In the genomic region with DNA sequence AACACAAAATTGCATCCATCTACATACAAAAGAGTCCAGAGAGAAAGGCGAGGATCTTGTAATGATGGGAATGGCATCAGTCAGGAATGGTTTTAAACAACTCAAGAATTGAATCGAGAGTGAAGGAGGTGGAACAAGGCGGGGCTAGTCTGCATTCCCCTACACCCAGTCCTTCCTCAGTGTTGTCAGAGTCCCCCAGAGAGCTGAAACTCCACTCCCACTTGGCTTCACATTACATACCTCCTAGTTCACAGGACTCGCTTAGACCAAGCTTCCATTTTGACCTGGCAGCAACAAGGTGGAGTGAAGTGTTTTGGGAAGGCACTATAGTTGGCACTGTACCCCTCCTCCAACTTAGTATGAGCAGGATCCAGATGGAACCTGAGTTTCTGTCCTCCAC, we compare ENCODE assay signal across 22 cellular contexts.
"Had no signal": no experiment of that assay in that cellular context is flagged by ENCODE, and none has a peak within 500 bp of the region (broad histone marks: within the 10 kb centered on the region; RNA-seq: fewer than 3 reads in every experiment).

No MANE protein-coding gene starts in this region.

- H3K27me3 Mint-ChIP-seq: naive thymus-derived CD8-positive, alpha-beta T cell; stimulated activated naive B cell treated with anti-CD40 and anti-IgM and Interleukin-4, amounts not matched to agents 10 μg/mL and 1 μg/mL and 100 μg/mL, for 72 hours; stimulated activated naive CD8-positive, alpha-beta T cell treated with anti-CD3 and anti-CD28 coated beads, Interleukin-15, amount 100 ng/mL, for 72 hours had no signal

- H3K4me1 ChIP-seq: colonic mucosa, heart left ventricle, right atrium auricular region, sigmoid colon, testis, tibial nerve had no signal

- FAIRE-seq: endothelial cell of umbilical vein had no signal

- H3K4me3 Mint-ChIP-seq: endodermal cell; naive thymus-derived CD8-positive, alpha-beta T cell; stimulated activated naive B cell treated with anti-CD40 and anti-IgM and Interleukin-4, amounts not matched to agents 10 μg/mL and 1 μg/mL and 100 μg/mL, for 72 hours; stimulated activated naive CD8-positive, alpha-beta T cell treated with anti-CD3 and anti-CD28 coated beads, Interleukin-15, amount 100 ng/mL, for 72 hours had no signal

- H3K36me3 ChIP-seq: colonic mucosa, heart left ventricle, right atrium auricular region, sigmoid colon, tibial nerve had no signal

- DNase-seq: colonic mucosa; dermis blood vessel endothelial cell; effector CD4-positive, alpha-beta T cell; endodermal cell; erythroblast; foreskin keratinocyte; heart left ventricle; hippocampal formation; left colon; mucosa of descending colon; naive thymus-derived CD8-positive, alpha-beta T cell; posterior cingulate gyrus; sigmoid colon; stimulated activated CD4-positive, alpha-beta T cell treated with anti-CD3 and anti-CD28 coated beads, Interleukin-2, amount 100 ng/mL, for 24 hours; stimulated activated CD4-positive, alpha-beta T cell treated with anti-CD3 and anti-CD28 coated beads, Interleukin-4, amount 100 ng/mL, for 4 hours; stimulated activated naive B cell treated with anti-CD40 and anti-IgM and Interleukin-4, amounts not matched to agents 10 μg/mL and 1 μg/mL and 100 μg/mL, for 72 hours; stimulated activated naive CD8-positive, alpha-beta T cell treated with anti-CD3 and anti-CD28 coated beads, Interleukin-15, amount 100 ng/mL, for 72 hours; testis had no signal

- H3K9me3 Mint-ChIP-seq: endodermal cell had no signal

- H3K27ac ChIP-seq: colonic mucosa, foreskin keratinocyte, heart left ventricle, right atrium auricular region, sigmoid colon, skin epidermis, testis, tibial nerve had no signal

- H3K4me3 ChIP-seq: colonic mucosa, heart left ventricle, mucosa of descending colon, right atrium auricular region, sigmoid colon, skin epidermis, testis, tibial nerve had no signal

- H3K36me3 Mint-ChIP-seq: naive thymus-derived CD8-positive, alpha-beta T cell; stimulated activated naive B cell treated with anti-CD40 and anti-IgM and Interleukin-4, amounts not matched to agents 10 μg/mL and 1 μg/mL and 100 μg/mL, for 72 hours had no signal

- H3K4me1 Mint-ChIP-seq: naive thymus-derived CD8-positive, alpha-beta T cell; stimulated activated naive B cell treated with anti-CD40 and anti-IgM and Interleukin-4, amounts not matched to agents 10 μg/mL and 1 μg/mL and 100 μg/mL, for 72 hours; stimulated activated naive CD8-positive, alpha-beta T cell treated with anti-CD3 and anti-CD28 coated beads, Interleukin-15, amount 100 ng/mL, for 72 hours had no signal

- H3K27ac Mint-ChIP-seq: endodermal cell; naive thymus-derived CD8-positive, alpha-beta T cell; stimulated activated naive B cell treated with anti-CD40 and anti-IgM and Interleukin-4, amounts not matched to agents 10 μg/mL and 1 μg/mL and 100 μg/mL, for 72 hours; stimulated activated naive CD8-positive, alpha-beta T cell treated with anti-CD3 and anti-CD28 coated beads, Interleukin-15, amount 100 ng/mL, for 72 hours had no signal

- H3K9me3 ChIP-seq: colonic mucosa, right atrium auricular region, sigmoid colon, testis, tibial nerve had no signal

- H3K27me3 ChIP-seq: colonic mucosa, foreskin keratinocyte, heart left ventricle, right atrium auricular region, sigmoid colon, testis, tibial nerve had no signal
